In genomic region chr16:49469323-49469670, GRCh38 we compare ENCODE assay signal across 30 cellular contexts.
"Had no signal": no experiment of that assay in that cellular context is flagged by ENCODE, and none has a peak within 500 bp of the region (broad histone marks: within the 10 kb centered on the region; RNA-seq: fewer than 3 reads in every experiment).

No MANE protein-coding gene starts in this region.

- H3K27me3 ChIP-seq: foreskin keratinocyte, ovary, right lobe of liver had no signal

- H3K4me3 Mint-ChIP-seq: activated T-cell treated with anti-CD3 and anti-CD28 coated beads, Interleukin-2, amount 50 U/mL, for 4 hours; activated T-helper 17 cell treated with anti-CD3 and anti-CD28 coated beads, Interleukin-2, amount 50 U/mL, for 72 hours; central memory CD8-positive, alpha-beta T cell; nephron progenitor cell; stimulated activated effector memory CD8-positive, alpha-beta T cell treated with anti-CD3 and anti-CD28 coated beads, Interleukin-12 subunit alpha, Interleukin-12 subunit beta, amount 100 ng/mL, for 72 hours; stimulated activated naive CD8-positive, alpha-beta T cell treated with anti-CD3 and anti-CD28 coated beads, Interleukin-15, Interleukin-2, amounts not matched to agents 100 ng/mL and 50 ng/mL, for 24 hours; T-helper 17 cell had no signal

- H3K9me3 Mint-ChIP-seq: activated naive CD4-positive, alpha-beta T cell treated with anti-CD3 and anti-CD28 coated beads, Interleukin-2, amount 50 U/mL, for 72 hours; activated T-cell treated with anti-CD3 and anti-CD28 coated beads, Interleukin-2, amount 50 U/mL, for 4 hours; activated T-helper 17 cell treated with anti-CD3 and anti-CD28 coated beads, Interleukin-2, amount 50 U/mL, for 72 hours; central memory CD8-positive, alpha-beta T cell; nephron progenitor cell; stimulated activated effector memory CD8-positive, alpha-beta T cell treated with anti-CD3 and anti-CD28 coated beads, Interleukin-12 subunit alpha, Interleukin-12 subunit beta, amount 100 ng/mL, for 72 hours; stimulated activated naive CD8-positive, alpha-beta T cell treated with anti-CD3 and anti-CD28 coated beads, Interleukin-15, Interleukin-2, amounts not matched to agents 100 ng/mL and 50 ng/mL, for 24 hours had no signal

- H3K27ac ChIP-seq: esophagus muscularis mucosa, foreskin keratinocyte, heart right ventricle, left lung, lower lobe of right lung, neutrophil, ovary, right lobe of liver, skin epidermis, thoracic aorta had no signal

- H3K4me1 Mint-ChIP-seq: activated T-helper 17 cell treated with anti-CD3 and anti-CD28 coated beads, Interleukin-2, amount 50 U/mL, for 72 hours had no signal

- H3K36me3 Mint-ChIP-seq: activated naive CD4-positive, alpha-beta T cell treated with anti-CD3 and anti-CD28 coated beads, Interleukin-2, amount 50 U/mL, for 72 hours; stimulated activated effector memory CD8-positive, alpha-beta T cell treated with anti-CD3 and anti-CD28 coated beads, Interleukin-12 subunit alpha, Interleukin-12 subunit beta, amount 100 ng/mL, for 72 hours had no signal

- H3K27ac Mint-ChIP-seq: activated naive CD4-positive, alpha-beta T cell treated with anti-CD3 and anti-CD28 coated beads, Interleukin-2, amount 50 U/mL, for 72 hours; activated T-helper 17 cell treated with anti-CD3 and anti-CD28 coated beads, Interleukin-2, amount 50 U/mL, for 72 hours; nephron progenitor cell; progenitor cell of endocrine pancreas; stimulated activated effector memory CD8-positive, alpha-beta T cell treated with anti-CD3 and anti-CD28 coated beads, Interleukin-12 subunit alpha, Interleukin-12 subunit beta, amount 100 ng/mL, for 72 hours; stimulated activated naive CD8-positive, alpha-beta T cell treated with anti-CD3 and anti-CD28 coated beads, Interleukin-15, Interleukin-2, amounts not matched to agents 100 ng/mL and 50 ng/mL, for 24 hours; T-helper 17 cell had no signal

- H3K4me1 ChIP-seq: foreskin keratinocyte, left lung, lower lobe of right lung had no signal

- H3K36me3 ChIP-seq: esophagus muscularis mucosa, heart right ventricle, left lung, lower lobe of right lung, neutrophil, ovary, right lobe of liver, thoracic aorta had no signal

- DNase-seq: activated naive CD4-positive, alpha-beta T cell; activated T-cell treated with anti-CD3 and anti-CD28 coated beads, Interleukin-2, amount 50 U/mL, for 4 hours; anterior cingulate cortex; dermis blood vessel endothelial cell; effector CD4-positive, alpha-beta T cell; foreskin keratinocyte; heart right ventricle; kidney glomerular epithelial cell; mesendoderm; mucosa of descending colon; nephron progenitor cell; stimulated activated CD4-positive, alpha-beta T cell treated with anti-CD3 and anti-CD28 coated beads, Interleukin-12 subunit alpha, Interleukin-12 subunit beta, amount 100 ng/mL, for 4 hours; stimulated activated CD4-positive, alpha-beta T cell treated with anti-CD3 and anti-CD28 coated beads, Interleukin-4, amount 100 ng/mL, for 1 hour; T-helper 17 cell; T1000; trophoblast cell had no signal

- H3K9me3 ChIP-seq: esophagus muscularis mucosa, heart right ventricle, left lung, lower lobe of right lung, mucosa of descending colon, neutrophil, ovary, right lobe of liver, thoracic aorta had no signal

- H3K4me3 ChIP-seq: esophagus muscularis mucosa, heart right ventricle, left lung, lower lobe of right lung, mucosa of descending colon, ovary, right lobe of liver, skin epidermis, thoracic aorta had no signal

- H3K27me3 Mint-ChIP-seq: activated T-helper 17 cell treated with anti-CD3 and anti-CD28 coated beads, Interleukin-2, amount 50 U/mL, for 72 hours; central memory CD8-positive, alpha-beta T cell; stimulated activated naive CD8-positive, alpha-beta T cell treated with anti-CD3 and anti-CD28 coated beads, Interleukin-15, Interleukin-2, amounts not matched to agents 100 ng/mL and 50 ng/mL, for 24 hours; T-helper 17 cell had no signal
